In the genomic region with DNA sequence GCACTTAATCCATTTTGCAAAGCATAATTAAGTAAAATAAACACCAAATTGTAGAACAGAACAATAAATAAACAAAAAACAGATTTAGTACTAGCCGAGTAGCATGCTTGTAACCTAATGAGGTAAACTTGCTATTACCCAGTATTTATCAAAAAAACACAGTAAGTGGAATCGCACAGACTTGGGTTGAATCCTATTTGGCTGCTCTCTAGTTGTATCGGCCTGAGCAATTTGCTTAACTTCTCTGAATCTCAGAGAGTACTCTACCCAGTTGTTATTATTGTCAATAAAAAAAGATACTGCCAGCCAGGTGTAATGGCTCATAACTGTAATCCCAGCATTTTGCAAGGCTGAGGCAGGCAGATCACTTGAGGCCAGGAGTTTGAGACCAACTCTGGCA, we compare ENCODE assay signal across 16 cellular contexts.
DNase-seq lines count a peak whose midpoint lies in the region; TF ChIP-seq lines count a peak whose summit lies in the region.
"Had no signal": no experiment of that assay in that cellular context is flagged by ENCODE, and none has a peak within 500 bp of the region (broad histone marks: within the 10 kb centered on the region; RNA-seq: fewer than 3 reads in every experiment).

No MANE protein-coding gene starts in this region.

- H3K4me1 ChIP-seq in spleen: no peaks in the 10 kb centered on the region

- peak overlapping the region; percentile 25 for H3K27ac Mint-ChIP-seq in mesothelial cell of epicardium
- H3K27ac Mint-ChIP-seq: B cell; CD4-positive, CD25-positive, alpha-beta regulatory T cell; IgD-negative memory B cell had no signal

- no peak for TF ChIP-seq POLR2A in spleen (IDR thresholded peaks at IDR 0.05)

- DNase-seq in WERI-Rb-1 (no peak), astrocyte of the spinal cord (ENCODE audit: low read depth, low spot score) (peak; percentile 18), mesothelial cell of epicardium (ENCODE audit: low spot score in 2 of 2, unreplicated experiment in 2 of 2) (no peak), spleen (no peak), cerebellum (ENCODE audit: low spot score) (no peak), iPS-NIHi7 (ENCODE audit: extremely low spot score) (no peak)
- no peak for DNase-seq in central memory CD4-positive, alpha-beta T cell
- DNase-seq: CD4-positive, CD25-positive, alpha-beta regulatory T cell; H7; Kasumi-1; MM.1S; NCI-H1694 treated with DMSO at 0.1 percent for 48 hours; NCI-H526; SIG-M5 had no signal

- no peaks in the 10 kb centered on the region for H3K9me3 Mint-ChIP-seq in mesothelial cell of epicardium

- H3K27me3 ChIP-seq in WERI-Rb-1 (ENCODE audit: insufficient read depth, low read depth, severe bottlenecking) (no peaks in the 10 kb centered on the region), spleen (replicated peaks in 1 of 7) (no peaks in the 10 kb centered on the region)

- TF ChIP-seq CTCF in WERI-Rb-1 (IDR thresholded peaks at IDR 0.05; ENCODE audit: low read depth, low read length) (no peak), astrocyte of the spinal cord (IDR thresholded peaks at IDR 0.05; ENCODE audit: low read depth, low read length) (no peak), mesothelial cell of epicardium (IDR thresholded peaks at IDR 0.05; ENCODE audit: unreplicated experiment) (no peak), spleen (IDR thresholded peaks at IDR 0.05 in 8 of 11, conservative IDR thresholded peaks at IDR 0.05 in 3 of 11) (no peak)

- intact Hi-C loops in spleen (cut with DNase I; ENCODE audit: low total_unique reads): no loop called here

- H3K4me1 Mint-ChIP-seq in mesothelial cell of epicardium: peaks cover 12% of the 10 kb centered on the region
- H3K4me1 Mint-ChIP-seq: CD4-positive, CD25-positive, alpha-beta regulatory T cell had no signal

- H3K36me3 Mint-ChIP-seq in mesothelial cell of epicardium: no peaks in the 10 kb centered on the region
- H3K36me3 Mint-ChIP-seq: CD4-positive, CD25-positive, alpha-beta regulatory T cell; IgD-negative memory B cell had no signal

- H3K27ac ChIP-seq in WERI-Rb-1: peak overlapping the region; percentile 63
- H3K27ac ChIP-seq in spleen: peak overlapping the region in 5 of 8 donors; percentile 13 to 29 (median 20)

- no peaks in the 10 kb centered on the region for H3K9me3 ChIP-seq in WERI-Rb-1 (ENCODE audit: severe bottlenecking)
- no peaks in the 10 kb centered on the region for H3K9me3 ChIP-seq in spleen

- in situ Hi-C loops in astrocyte of the spinal cord (cut with HindIII; ENCODE audit: low sequenced_read_pairs): no loop called here

- no peaks in the 10 kb centered on the region for H3K27me3 Mint-ChIP-seq in mesothelial cell of epicardium (ENCODE audit: low read depth)
- H3K27me3 Mint-ChIP-seq: B cell; CD4-positive, CD25-positive, alpha-beta regulatory T cell; IgD-negative memory B cell had no signal

- no peak overlapping the region; the same call in 1 of the 2 replicates for H3K4me3 ChIP-seq in WERI-Rb-1 (ENCODE audit: low read depth, low read length)
- H3K4me3 ChIP-seq in astrocyte of the spinal cord (ENCODE audit: low read depth, low read length): no peak overlapping the region
- H3K4me3 ChIP-seq in spleen: no peak overlapping the region

- no peak overlapping the region for H3K4me3 Mint-ChIP-seq in mesothelial cell of epicardium
- H3K4me3 Mint-ChIP-seq: B cell; CD4-positive, CD25-positive, alpha-beta regulatory T cell; IgD-negative memory B cell had no signal

- H3K36me3 ChIP-seq in WERI-Rb-1: no peaks in the 10 kb centered on the region
- H3K36me3 ChIP-seq in spleen: no peaks in the 10 kb centered on the region

- 68 to 79% (median 75%) methylated on average over 3 of the region's 3 CpGs for WGBS in spleen, 5 donors
